In genomic region chr12:7107181-7108041, GRCh38 we compare ENCODE assay signal across 8 cellular contexts. TPM values are rescaled to one million over a fixed set of nuclear protein-coding genes. Genes with fewer than 3 reads are reported as not detected.
A peak's percentile ranks its signal among the peaks of the same experiment; 100 is the strongest.
DNase-seq lines count a peak whose midpoint lies in the region; ATAC-seq, FAIRE-seq and TF ChIP-seq lines count a peak whose summit lies in the region.

No MANE protein-coding gene starts in this region.

- peaks cover 5% of the 10 kb centered on the region for H3K4me1 Mint-ChIP-seq in type B pancreatic cell (ENCODE audit: unreplicated experiment)

- peak overlapping the region; percentile 72 for H3K27ac ChIP-seq in HUES48 (ENCODE audit: low read depth, low read length)
- H3K27ac ChIP-seq in HepG2 (ENCODE audit: extremely low read length, insufficient read depth, low read length): peak overlapping the region; percentile 99

- intact Hi-C loops in HepG2 (cut with micrococcal nuclease; ENCODE audit: unreplicated experiment): loop anchor here (2.0 kb wide), 1 partner anchor 15 kb away; the partner anchor contains the start of gene C1R

- H3K27me3 ChIP-seq in HUES48 (ENCODE audit: control insufficient read depth, insufficient read depth, low read length) (no peaks in the 10 kb centered on the region), HepG2 (ENCODE audit: control insufficient read depth in 1 of 2, insufficient read depth in 2 of 2, low read length in 2 of 2) (no peaks in the 10 kb centered on the region; a peak in 1 of 5 replicates)

- H3K9me3 Mint-ChIP-seq in type B pancreatic cell: no peaks in the 10 kb centered on the region

- CTCF ChIA-PET in HepG2 (lab: Yijun Ruan, JAX; ENCODE audit: low intra/inter-chr PET ratio, low total read pairs): interaction anchor here (2.0 kb wide), 1 partner anchor 15 kb away, joined by 7 read pairs; the partner anchor contains the start of gene C1R

- H3K36me3 Mint-ChIP-seq in type B pancreatic cell: peaks cover 29% of the 10 kb centered on the region

- peaks cover 22% of the 10 kb centered on the region for H3K79me2 ChIP-seq in HepG2 (ENCODE audit: insufficient read depth, low read length)

- TF ChIP-seq RAD21 in HepG2 (CRISPR knock-in tag; IDR thresholded peaks at IDR 0.05): no peak

- H3K4me2 ChIP-seq in HepG2 (ENCODE audit: low read depth, low read length): peak overlapping the region; percentile 99

- no peaks in the 10 kb centered on the region for H3K27me3 Mint-ChIP-seq in type B pancreatic cell

- DNase-seq in AG09309 (ENCODE audit: low read depth) (no peak), astrocyte of the spinal cord (ENCODE audit: low read depth, low spot score) (no peak), HepG2 (ENCODE audit: low spot score) (no peak), type B pancreatic cell (ENCODE audit: extremely low spot score, unreplicated experiment) (no peak)
- DNase-seq in NK-92 treated with Interleukin-12 subunit alpha and Interleukin-12 subunit beta, amount 100 ng/mL, for 24 hours (lab: John Stamatoyannopoulos, UW): no peak

- no peak for TF ChIP-seq EP300 in HepG2 (IDR thresholded peaks at IDR 0.05; ENCODE audit: low read depth in 2 of 2, low read length in 2 of 2)
- no peak for TF ChIP-seq EP300 in HepG2 (CRISPR knock-in tag; IDR thresholded peaks at IDR 0.05; ENCODE audit: borderline replicate concordance)

- TF ChIP-seq CTCF in AG09309 (IDR thresholded peaks at IDR 0.05; ENCODE audit: control insufficient read depth, insufficient read depth, low read depth, low read length, missing control alignments) (no peak), astrocyte of the spinal cord (IDR thresholded peaks at IDR 0.05; ENCODE audit: low read depth, low read length) (no peak), HepG2 (CRISPR knock-in tag; IDR thresholded peaks at IDR 0.05) (no peak), type B pancreatic cell (conservative IDR thresholded peaks at IDR 0.05) (no peak)

- no peaks in the 10 kb centered on the region for H3K36me3 ChIP-seq in HUES48 (ENCODE audit: control insufficient read depth, insufficient read depth, low read length)
- H3K36me3 ChIP-seq in HepG2 (replicated peaks in 1 of 2; ENCODE audit: control insufficient read depth in 1 of 2, insufficient read depth in 2 of 2, low read length in 2 of 2): peaks cover 0 to 3% of the 10 kb centered on the region in 2 experiments; a peak in 2 of 5 replicates

- H2AFZ ChIP-seq in HepG2 (ENCODE audit: low read length): no peak overlapping the region

- FAIRE-seq in HepG2 (lab: Jason Lieb, UNC): no peak

- H3K4me3 ChIP-seq in AG09309 (ENCODE audit: control insufficient read depth, low read depth, low read length): peak overlapping the region; percentile 63
- H3K4me3 ChIP-seq in HUES48 (ENCODE audit: low read depth, low read length): peak overlapping the region; percentile 73
- peak overlapping the region; percentile 67 for H3K4me3 ChIP-seq in astrocyte of the spinal cord (ENCODE audit: low read depth, low read length)
- peak overlapping the region; percentile 72 to 91 (median 74) for H3K4me3 ChIP-seq in HepG2 (replicated peaks in 1 of 3; ENCODE audit: insufficient read depth in 1 of 3, low read depth in 2 of 3, low read length in 3 of 3)

- H3K4me1 ChIP-seq in HUES48 (ENCODE audit: control insufficient read depth, insufficient read depth, low read length): peaks cover 7% of the 10 kb centered on the region; the same call in 1 of the 2 replicates
- H3K4me1 ChIP-seq in HepG2 (ENCODE audit: insufficient read depth, low read length): peaks cover 38% of the 10 kb centered on the region

- no TSS peak for BruUV-seq in HepG2 (replicated peaks; lab: Mats Ljungman, UMichigan)

- H4K20me1 ChIP-seq in HepG2 (ENCODE audit: insufficient read depth, low read length): no peaks in the 10 kb centered on the region

- POLR2A ChIA-PET in HepG2 (lab: Yijun Ruan, JAX): interaction anchor here (0.6 to 4.3 kb wide), 31 partner anchors 8 to 255 kb away, joined by 3 to 88 read pairs (median 7); partner anchors contain the start of genes C12orf57, C1S, CLSTN3 and EMG1

- ATAC-seq in HepG2: no peak
- no peak for ATAC-seq in GM21528 (IDR thresholded peaks at IDR 0.05; ENCODE audit: low FRiP score, unreplicated experiment)
- no peak for ATAC-seq in HG03457 (IDR thresholded peaks at IDR 0.05; ENCODE audit: unreplicated experiment)

- peak overlapping the region; percentile 95 for H3K4me3 Mint-ChIP-seq in type B pancreatic cell

- no peaks in the 10 kb centered on the region; the same call in 1 of the 2 replicates for H3K9me3 ChIP-seq in HUES48 (ENCODE audit: control insufficient read depth, insufficient read depth, low read length)
- H3K9me3 ChIP-seq in HepG2 (ENCODE audit: low read length): peaks cover 8% of the 10 kb centered on the region

- WGBS in HepG2 (ENCODE audit: low lambda C conversion rate): 54% methylated on average over 9 of the region's 9 CpGs

- in situ Hi-C loops in astrocyte of the spinal cord (cut with HindIII; ENCODE audit: low sequenced_read_pairs) (no loop called here), HepG2 (cut with HindIII; ENCODE audit: extremely low pct_ligation_motif_present, low pct_unique_long_range_greater_than_20kb) (no loop called here)

- peak overlapping the region; percentile 96 for H3K27ac Mint-ChIP-seq in type B pancreatic cell

- TF ChIP-seq POLR2A in HepG2 (IDR thresholded peaks at IDR 0.05; ENCODE audit: insufficient read depth in 1 of 2, low read depth in 2 of 2, low read length in 2 of 2): no peak

- H3K9ac ChIP-seq in HUES48 (ENCODE audit: low read depth, low read length) (no peak overlapping the region), HepG2 (ENCODE audit: insufficient read depth, low read depth, low read length) (peak overlapping the region; percentile 90)

RNA-seq across cellular contexts. Expression of gene C1RL, which starts 1.6 kb away (rescaled TPM):
- total RNA-seq in HepG2 (2016; rRNA removed; fragmentation: Illumina TruSeq; extraction: Trizol) (14.2 and 28.9 TPM in 2 replicates), type B pancreatic cell (ENCODE audit: low replicate concordance) (32.4 and 58.0 TPM in 2 replicates)
- 4.9 and 5.6 TPM in 2 replicates for total RNA-seq in HepG2 (2016; cell fraction: cytosol; rRNA removed; fragmentation: Illumina TruSeq; extraction: Trizol; ENCODE audit: low read depth)
- 14.6 and 24.7 TPM in 2 replicates for total RNA-seq in HepG2 (2016; cell fraction: insoluble cytoplasmic fraction; rRNA removed; fragmentation: Illumina TruSeq; extraction: Trizol)
- total RNA-seq in HepG2 (2016; cell fraction: membrane; rRNA removed; fragmentation: Illumina TruSeq; extraction: Trizol): 9.1 and 10.3 TPM in 2 replicates
- total RNA-seq in HepG2 (2016; cell fraction: nucleus; rRNA removed; fragmentation: Illumina TruSeq; extraction: Trizol): 30.9 and 42.1 TPM in 2 replicates
- 53.1 and 73.4 TPM in 2 replicates for polyA plus RNA-seq in HepG2 (2011; rRNA removed)
- polyA plus RNA-seq in HepG2 (2011; cell fraction: cytosol; rRNA removed): 32.8 and 36.0 TPM in 2 replicates
- polyA plus RNA-seq in HepG2 (2011; cell fraction: nucleus; rRNA removed): 60.3 and 87.6 TPM in 2 replicates
- polyA plus RNA-seq in HepG2 (2012): 22.3 and 28.7 TPM in 2 replicates
- 3.0 and 3.5 TPM in 2 replicates for polyA plus RNA-seq in HepG2 (2016; cell fraction: cytosol; fragmentation: Illumina TruSeq; extraction: Trizol; ENCODE audit: low read depth)
- 14.0 and 14.1 TPM in 2 replicates for polyA plus RNA-seq in HepG2 (2016; cell fraction: insoluble cytoplasmic fraction; fragmentation: Illumina TruSeq; extraction: Trizol; ENCODE audit: low read depth)
- polyA plus RNA-seq in HepG2 (2016; cell fraction: membrane; fragmentation: Illumina TruSeq; extraction: Trizol; ENCODE audit: low read depth): 5.6 and 7.3 TPM in 2 replicates
- polyA plus RNA-seq in HepG2 (2016; cell fraction: nucleus; fragmentation: Illumina TruSeq; extraction: Trizol; ENCODE audit: insufficient read depth, low read depth): 51.4 and 56.2 TPM in 2 replicates
- polyA minus RNA-seq in HepG2 (2011; rRNA and poly(A)+ RNA removed; ENCODE audit: low replicate concordance): 41.3 and 114 TPM in 2 replicates
- 30.1 and 38.2 TPM in 2 replicates for polyA minus RNA-seq in HepG2 (2011; cell fraction: cytosol; rRNA and poly(A)+ RNA removed)
- 34.5 and 39.2 TPM in 2 replicates for polyA minus RNA-seq in HepG2 (2011; cell fraction: nucleus; rRNA and poly(A)+ RNA removed)

RNA-seq across cellular contexts. Expression of gene C1R, which starts 15.2 kb away (rescaled TPM):
- total RNA-seq in HepG2 (2016; rRNA removed; fragmentation: Illumina TruSeq; extraction: Trizol): 1.7 and 3.5 TPM in 2 replicates
- 0.44 and 0.61 TPM in 2 replicates for total RNA-seq in HepG2 (2016; cell fraction: cytosol; rRNA removed; fragmentation: Illumina TruSeq; extraction: Trizol; ENCODE audit: low read depth)
- total RNA-seq in HepG2 (2016; cell fraction: insoluble cytoplasmic fraction; rRNA removed; fragmentation: Illumina TruSeq; extraction: Trizol): 2.6 and 4.1 TPM in 2 replicates
- total RNA-seq in HepG2 (2016; cell fraction: membrane; rRNA removed; fragmentation: Illumina TruSeq; extraction: Trizol): 0.93 and 1.4 TPM in 2 replicates
- total RNA-seq in HepG2 (2016; cell fraction: nucleus; rRNA removed; fragmentation: Illumina TruSeq; extraction: Trizol): 3.8 and 4.3 TPM in 2 replicates
- polyA plus RNA-seq in HepG2 (2011; rRNA removed): 6.5 and 11.2 TPM in 2 replicates
- polyA plus RNA-seq in HepG2 (2011; cell fraction: cytosol; rRNA removed): 6.2 and 6.5 TPM in 2 replicates
- 6.1 and 8.4 TPM in 2 replicates for polyA plus RNA-seq in HepG2 (2011; cell fraction: nucleus; rRNA removed)
- polyA plus RNA-seq in HepG2 (2012): 1.2 and 1.9 TPM in 2 replicates
- 0.42 and 0.57 TPM in 2 replicates for polyA plus RNA-seq in HepG2 (2016; cell fraction: cytosol; fragmentation: Illumina TruSeq; extraction: Trizol; ENCODE audit: low read depth)
- 1.6 and 2.2 TPM in 2 replicates for polyA plus RNA-seq in HepG2 (2016; cell fraction: insoluble cytoplasmic fraction; fragmentation: Illumina TruSeq; extraction: Trizol; ENCODE audit: low read depth)
- 1.2 and 1.3 TPM in 2 replicates for polyA plus RNA-seq in HepG2 (2016; cell fraction: membrane; fragmentation: Illumina TruSeq; extraction: Trizol; ENCODE audit: low read depth)
- polyA plus RNA-seq in HepG2 (2016; cell fraction: nucleus; fragmentation: Illumina TruSeq; extraction: Trizol; ENCODE audit: insufficient read depth, low read depth): 6.5 and 7.1 TPM in 2 replicates
- 3.3 and 5.9 TPM in 2 replicates for polyA minus RNA-seq in HepG2 (2011; rRNA and poly(A)+ RNA removed; ENCODE audit: low replicate concordance)
- 0.70 and 1.3 TPM in 2 replicates for polyA minus RNA-seq in HepG2 (2011; cell fraction: cytosol; rRNA and poly(A)+ RNA removed)
- 1.7 and 2.7 TPM in 2 replicates for polyA minus RNA-seq in HepG2 (2011; cell fraction: nucleus; rRNA and poly(A)+ RNA removed)
- 5.4 and 6.5 TPM in 2 replicates for total RNA-seq in type B pancreatic cell (ENCODE audit: low replicate concordance)

RNA-seq across cellular contexts. Expression of gene RBP5, which starts 21.3 kb away (rescaled TPM):
- 19.8 and 21.4 TPM in 2 replicates for total RNA-seq in HepG2 (2016; rRNA removed; fragmentation: Illumina TruSeq; extraction: Trizol)
- 9.8 and 10.8 TPM in 2 replicates for total RNA-seq in HepG2 (2016; cell fraction: cytosol; rRNA removed; fragmentation: Illumina TruSeq; extraction: Trizol; ENCODE audit: low read depth)
- 19.4 and 22.0 TPM in 2 replicates for total RNA-seq in HepG2 (2016; cell fraction: insoluble cytoplasmic fraction; rRNA removed; fragmentation: Illumina TruSeq; extraction: Trizol)
- 10.5 and 10.7 TPM in 2 replicates for total RNA-seq in HepG2 (2016; cell fraction: membrane; rRNA removed; fragmentation: Illumina TruSeq; extraction: Trizol)
- total RNA-seq in HepG2 (2016; cell fraction: nucleus; rRNA removed; fragmentation: Illumina TruSeq; extraction: Trizol): 10.1 and 12.6 TPM in 2 replicates
- 13.8 and 17.5 TPM in 2 replicates for polyA plus RNA-seq in HepG2 (2011; rRNA removed)
- 11.8 and 12.1 TPM in 2 replicates for polyA plus RNA-seq in HepG2 (2011; cell fraction: cytosol; rRNA removed)
- 32.8 and 44.7 TPM in 2 replicates for polyA plus RNA-seq in HepG2 (2011; cell fraction: nucleus; rRNA removed)
- polyA plus RNA-seq in HepG2 (2012): 13.0 and 19.0 TPM in 2 replicates
- polyA plus RNA-seq in HepG2 (2016; cell fraction: cytosol; fragmentation: Illumina TruSeq; extraction: Trizol; ENCODE audit: low read depth): 11.0 and 15.5 TPM in 2 replicates
- 28.5 and 29.8 TPM in 2 replicates for polyA plus RNA-seq in HepG2 (2016; cell fraction: insoluble cytoplasmic fraction; fragmentation: Illumina TruSeq; extraction: Trizol; ENCODE audit: low read depth)
- polyA plus RNA-seq in HepG2 (2016; cell fraction: membrane; fragmentation: Illumina TruSeq; extraction: Trizol; ENCODE audit: low read depth): 9.1 and 12.4 TPM in 2 replicates
- polyA plus RNA-seq in HepG2 (2016; cell fraction: nucleus; fragmentation: Illumina TruSeq; extraction: Trizol; ENCODE audit: insufficient read depth, low read depth): 23.8 and 24.2 TPM in 2 replicates
- 17.1 TPM in 1 of 2 replicates, not detected in the other for polyA minus RNA-seq in HepG2 (2011; rRNA and poly(A)+ RNA removed; ENCODE audit: low replicate concordance)
- polyA minus RNA-seq in HepG2 (2011; cell fraction: cytosol; rRNA and poly(A)+ RNA removed): 5.3 and 5.5 TPM in 2 replicates
- polyA minus RNA-seq in HepG2 (2011; cell fraction: nucleus; rRNA and poly(A)+ RNA removed): 12.1 and 20.4 TPM in 2 replicates
- 1.0 and 1.2 TPM in 2 replicates for total RNA-seq in type B pancreatic cell (ENCODE audit: low replicate concordance)

RNA-seq across cellular contexts. Expression of gene CLSTN3, which starts 22.8 kb away (rescaled TPM):
- total RNA-seq in HepG2 (2016; rRNA removed; fragmentation: Illumina TruSeq; extraction: Trizol): 10.8 and 26.2 TPM in 2 replicates
- 2.9 and 3.7 TPM in 2 replicates for total RNA-seq in HepG2 (2016; cell fraction: cytosol; rRNA removed; fragmentation: Illumina TruSeq; extraction: Trizol; ENCODE audit: low read depth)
- 10.0 and 27.0 TPM in 2 replicates for total RNA-seq in HepG2 (2016; cell fraction: insoluble cytoplasmic fraction; rRNA removed; fragmentation: Illumina TruSeq; extraction: Trizol)
- total RNA-seq in HepG2 (2016; cell fraction: membrane; rRNA removed; fragmentation: Illumina TruSeq; extraction: Trizol): 5.3 TPM in 2 replicates
- 35.4 and 43.8 TPM in 2 replicates for total RNA-seq in HepG2 (2016; cell fraction: nucleus; rRNA removed; fragmentation: Illumina TruSeq; extraction: Trizol)
- polyA plus RNA-seq in HepG2 (2011; rRNA removed): 94.1 and 118 TPM in 2 replicates
- polyA plus RNA-seq in HepG2 (2011; cell fraction: cytosol; rRNA removed): 79.5 and 81.3 TPM in 2 replicates
- polyA plus RNA-seq in HepG2 (2011; cell fraction: nucleus; rRNA removed): 155 and 157 TPM in 2 replicates
- polyA plus RNA-seq in HepG2 (2012): 61.8 and 69.9 TPM in 2 replicates
- 1.3 and 2.0 TPM in 2 replicates for polyA plus RNA-seq in HepG2 (2016; cell fraction: cytosol; fragmentation: Illumina TruSeq; extraction: Trizol; ENCODE audit: low read depth)
- polyA plus RNA-seq in HepG2 (2016; cell fraction: insoluble cytoplasmic fraction; fragmentation: Illumina TruSeq; extraction: Trizol; ENCODE audit: low read depth): 9.0 and 11.0 TPM in 2 replicates
- polyA plus RNA-seq in HepG2 (2016; cell fraction: membrane; fragmentation: Illumina TruSeq; extraction: Trizol; ENCODE audit: low read depth): 3.0 and 3.4 TPM in 2 replicates
- polyA plus RNA-seq in HepG2 (2016; cell fraction: nucleus; fragmentation: Illumina TruSeq; extraction: Trizol; ENCODE audit: insufficient read depth, low read depth): 67.7 and 79.8 TPM in 2 replicates
- polyA minus RNA-seq in HepG2 (2011; rRNA and poly(A)+ RNA removed; ENCODE audit: low replicate concordance): 46.9 and 191 TPM in 2 replicates
- polyA minus RNA-seq in HepG2 (2011; cell fraction: cytosol; rRNA and poly(A)+ RNA removed): 49.9 and 80.8 TPM in 2 replicates
- polyA minus RNA-seq in HepG2 (2011; cell fraction: nucleus; rRNA and poly(A)+ RNA removed): 47.9 and 63.4 TPM in 2 replicates
- total RNA-seq in type B pancreatic cell (ENCODE audit: low replicate concordance): 51.6 and 80.7 TPM in 2 replicates

RNA-seq across cellular contexts. Expression of gene C1S, which starts 46.9 kb away (rescaled TPM):
- total RNA-seq in HepG2 (2016; rRNA removed; fragmentation: Illumina TruSeq; extraction: Trizol): 8.2 and 18.2 TPM in 2 replicates
- 2.7 and 2.8 TPM in 2 replicates for total RNA-seq in HepG2 (2016; cell fraction: cytosol; rRNA removed; fragmentation: Illumina TruSeq; extraction: Trizol; ENCODE audit: low read depth)
- total RNA-seq in HepG2 (2016; cell fraction: insoluble cytoplasmic fraction; rRNA removed; fragmentation: Illumina TruSeq; extraction: Trizol): 8.4 and 18.7 TPM in 2 replicates
- total RNA-seq in HepG2 (2016; cell fraction: membrane; rRNA removed; fragmentation: Illumina TruSeq; extraction: Trizol): 3.2 and 3.7 TPM in 2 replicates
- total RNA-seq in HepG2 (2016; cell fraction: nucleus; rRNA removed; fragmentation: Illumina TruSeq; extraction: Trizol): 17.9 and 19.4 TPM in 2 replicates
- polyA plus RNA-seq in HepG2 (2011; rRNA removed): 14.5 and 23.3 TPM in 2 replicates
- 9.6 and 18.5 TPM in 2 replicates for polyA plus RNA-seq in HepG2 (2011; cell fraction: cytosol; rRNA removed)
- polyA plus RNA-seq in HepG2 (2011; cell fraction: nucleus; rRNA removed): 14.4 and 22.0 TPM in 2 replicates
- polyA plus RNA-seq in HepG2 (2012): 9.8 and 10.0 TPM in 2 replicates
- polyA plus RNA-seq in HepG2 (2016; cell fraction: cytosol; fragmentation: Illumina TruSeq; extraction: Trizol; ENCODE audit: low read depth): 0.91 and 1.0 TPM in 2 replicates
- polyA plus RNA-seq in HepG2 (2016; cell fraction: insoluble cytoplasmic fraction; fragmentation: Illumina TruSeq; extraction: Trizol; ENCODE audit: low read depth): 6.4 and 6.7 TPM in 2 replicates
- 1.8 and 2.2 TPM in 2 replicates for polyA plus RNA-seq in HepG2 (2016; cell fraction: membrane; fragmentation: Illumina TruSeq; extraction: Trizol; ENCODE audit: low read depth)
- 26.0 and 30.9 TPM in 2 replicates for polyA plus RNA-seq in HepG2 (2016; cell fraction: nucleus; fragmentation: Illumina TruSeq; extraction: Trizol; ENCODE audit: insufficient read depth, low read depth)
- polyA minus RNA-seq in HepG2 (2011; rRNA and poly(A)+ RNA removed; ENCODE audit: low replicate concordance): 3.8 and 12.0 TPM in 2 replicates
- 7.0 and 14.3 TPM in 2 replicates for polyA minus RNA-seq in HepG2 (2011; cell fraction: cytosol; rRNA and poly(A)+ RNA removed)
- 14.0 and 26.4 TPM in 2 replicates for polyA minus RNA-seq in HepG2 (2011; cell fraction: nucleus; rRNA and poly(A)+ RNA removed)
- total RNA-seq in type B pancreatic cell (ENCODE audit: low replicate concordance): 2.7 and 3.1 TPM in 2 replicates
